10 cellular contexts compared by ENCODE assay signal in genomic region chr5:1931590-1932138, GRCh38. TPM values are rescaled to one million over a fixed set of nuclear protein-coding genes. Genes with fewer than 3 reads are reported as not detected.
DNase-seq lines count a peak whose midpoint lies in the region; ATAC-seq, FAIRE-seq and TF ChIP-seq lines count a peak whose summit lies in the region.
"Had no signal": no experiment of that assay in that cellular context is flagged by ENCODE, and none has a peak within 500 bp of the region (broad histone marks: within the 10 kb centered on the region; RNA-seq: fewer than 3 reads in every experiment).

No MANE protein-coding gene starts in this region.

- CTCF ChIA-PET in WTC11 (lab: Charles Lee), result interaction anchor here (0.7 to 1.0 kb wide), 2 partner anchors 80 to 168 kb away, joined by 3 to 4 read pairs; no protein-coding TSS in a partner anchor

- no peak for TF ChIP-seq POLR2A in H54 (IDR thresholded peaks at IDR 0.05; ENCODE audit: low read depth, low read length)

- FAIRE-seq in H54 (lab: Jason Lieb, UNC), result no peak

- H3K27ac Mint-ChIP-seq in WTC11 (no peak overlapping the region), nephron (no peak overlapping the region), type B pancreatic cell (no peak overlapping the region)

- peak overlapping the region in 9 of 10 donors; percentile 38 to 68 (median 59) for H3K4me3 ChIP-seq in heart right ventricle

- peak overlapping the region; percentile 70 for H3K4me3 Mint-ChIP-seq in WTC11
- peak overlapping the region; percentile 73 to 74 (median 74) for H3K4me3 Mint-ChIP-seq in nephron
- H3K4me3 Mint-ChIP-seq in type B pancreatic cell, result peak overlapping the region; percentile 74

- no peaks in the 10 kb centered on the region for H3K9me3 Mint-ChIP-seq in WTC11
- no peaks in the 10 kb centered on the region for H3K9me3 Mint-ChIP-seq in nephron
- H3K9me3 Mint-ChIP-seq in type B pancreatic cell, result no peaks in the 10 kb centered on the region

- H3K27me3 Mint-ChIP-seq in WTC11 (ENCODE audit: low read depth) (peaks cover 16% of the 10 kb centered on the region), nephron (ENCODE audit: low read depth) (peaks cover 28% of the 10 kb centered on the region), type B pancreatic cell (peaks cover 38% of the 10 kb centered on the region)

- no peaks in the 10 kb centered on the region for H3K9me3 ChIP-seq in heart right ventricle

- WGBS in heart right ventricle, 2 donors, result 4 to 5% methylated on average over 30 of the region's 30 CpGs

- TF ChIP-seq CTCF in WTC11 (IDR thresholded peaks at IDR 0.05) (no peak), heart right ventricle (IDR thresholded peaks at IDR 0.05) (no peak), nephron (IDR thresholded peaks at IDR 0.05; ENCODE audit: unreplicated experiment in 3 of 3) (no peak), type B pancreatic cell (conservative IDR thresholded peaks at IDR 0.05) (no peak)

- H3K36me3 Mint-ChIP-seq in WTC11 (no peaks in the 10 kb centered on the region), nephron (ENCODE audit: low read depth) (no peaks in the 10 kb centered on the region), type B pancreatic cell (no peaks in the 10 kb centered on the region)

- peak; percentile 73 for DNase-seq in WTC11 (ENCODE audit: low spot score)
- DNase-seq in heart right ventricle, result peak; percentile 37 to 64
- no peak for DNase-seq in type B pancreatic cell (ENCODE audit: extremely low spot score, unreplicated experiment)
- DNase-seq in H54 (ENCODE audit: insufficient read length, low spot score), result no peak
- no peak for DNase-seq in NCI-H748 (lab: John Stamatoyannopoulos, UW; ENCODE audit: unreplicated experiment)
- DNase-seq: central memory CD4-positive, alpha-beta T cell; NCI-H187 had no signal

- peaks cover 0 to 15% (median 0%) of the 10 kb centered on the region in 9 donors for H3K4me1 ChIP-seq in heart right ventricle

- POLR2A ChIA-PET in WTC11 (lab: Charles Lee), result no interaction called here

- peak; percentile 66 for ATAC-seq in WTC11
- ATAC-seq in heart right ventricle, result peak; percentile 75 to 93 (median 87)
- ATAC-seq in HG03097 (IDR thresholded peaks at IDR 0.05; ENCODE audit: low FRiP score, unreplicated experiment), result no peak

- peaks cover 0 to 7% (median 0%) of the 10 kb centered on the region in 9 donors for H3K36me3 ChIP-seq in heart right ventricle

- H3K27ac ChIP-seq in heart right ventricle, result peak overlapping the region; percentile 53 to 86 (median 84)

- H3K27me3 ChIP-seq in heart right ventricle, result peaks cover 0 to 43% (median 21%) of the 10 kb centered on the region in 7 donors

- intact Hi-C loops in heart right ventricle (cut with DNase I), result loop anchor here in 3 of 10 donors (1.0 to 5.0 kb wide), 3 partner anchors 39 to 129 kb away; partner anchors contain the start of gene NDUFS6 (in 1 of the 3)

- peaks cover 15% of the 10 kb centered on the region for H3K4me1 Mint-ChIP-seq in WTC11
- no peaks in the 10 kb centered on the region for H3K4me1 Mint-ChIP-seq in nephron
- no peaks in the 10 kb centered on the region for H3K4me1 Mint-ChIP-seq in type B pancreatic cell (ENCODE audit: unreplicated experiment)

TF ChIP-seq in WTC11, 78 proteins besides CTCF, POLR2A, EP300 and RAD21 (continues in another document):
- no peak for TF ChIP-seq NR2C2 (CRISPR knock-in tag; IDR thresholded peaks at IDR 0.05)
- TF ChIP-seq MYBL2 (CRISPR knock-in tag; IDR thresholded peaks at IDR 0.05), result 0 out of 2 replicates have a peak, but pooled peaks have one; percentile 49
- no peak for TF ChIP-seq ZNF219 (CRISPR knock-in tag; IDR thresholded peaks at IDR 0.05; ENCODE audit: borderline replicate concordance)
- 0 out of 2 replicates have a peak, but pooled peaks have one; percentile 27 for TF ChIP-seq FOXK1 (CRISPR knock-in tag; IDR thresholded peaks at IDR 0.05)
- TF ChIP-seq, protein P1, sequence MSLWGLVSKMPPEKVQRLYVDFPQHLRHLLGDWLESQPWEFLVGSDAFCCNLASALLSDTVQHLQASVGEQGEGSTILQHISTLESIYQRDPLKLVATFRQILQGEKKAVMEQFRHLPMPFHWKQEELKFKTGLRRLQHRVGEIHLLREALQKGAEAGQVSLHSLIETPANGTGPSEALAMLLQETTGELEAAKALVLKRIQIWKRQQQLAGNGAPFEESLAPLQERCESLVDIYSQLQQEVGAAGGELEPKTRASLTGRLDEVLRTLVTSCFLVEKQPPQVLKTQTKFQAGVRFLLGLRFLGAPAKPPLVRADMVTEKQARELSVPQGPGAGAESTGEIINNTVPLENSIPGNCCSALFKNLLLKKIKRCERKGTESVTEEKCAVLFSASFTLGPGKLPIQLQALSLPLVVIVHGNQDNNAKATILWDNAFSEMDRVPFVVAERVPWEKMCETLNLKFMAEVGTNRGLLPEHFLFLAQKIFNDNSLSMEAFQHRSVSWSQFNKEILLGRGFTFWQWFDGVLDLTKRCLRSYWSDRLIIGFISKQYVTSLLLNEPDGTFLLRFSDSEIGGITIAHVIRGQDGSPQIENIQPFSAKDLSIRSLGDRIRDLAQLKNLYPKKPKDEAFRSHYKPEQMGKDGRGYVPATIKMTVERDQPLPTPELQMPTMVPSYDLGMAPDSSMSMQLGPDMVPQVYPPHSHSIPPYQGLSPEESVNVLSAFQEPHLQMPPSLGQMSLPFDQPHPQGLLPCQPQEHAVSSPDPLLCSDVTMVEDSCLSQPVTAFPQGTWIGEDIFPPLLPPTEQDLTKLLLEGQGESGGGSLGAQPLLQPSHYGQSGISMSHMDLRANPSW (CRISPR knock-in tag; conservative IDR thresholded peaks at IDR 0.05; ENCODE audit: low read depth), result no peak
- TF ChIP-seq SP1 (CRISPR knock-in tag; conservative IDR thresholded peaks at IDR 0.05), result peak; percentile 68
- peak; percentile 89 for TF ChIP-seq ZNF423 (CRISPR knock-in tag; IDR thresholded peaks at IDR 0.05)
- TF ChIP-seq, protein P2, sequence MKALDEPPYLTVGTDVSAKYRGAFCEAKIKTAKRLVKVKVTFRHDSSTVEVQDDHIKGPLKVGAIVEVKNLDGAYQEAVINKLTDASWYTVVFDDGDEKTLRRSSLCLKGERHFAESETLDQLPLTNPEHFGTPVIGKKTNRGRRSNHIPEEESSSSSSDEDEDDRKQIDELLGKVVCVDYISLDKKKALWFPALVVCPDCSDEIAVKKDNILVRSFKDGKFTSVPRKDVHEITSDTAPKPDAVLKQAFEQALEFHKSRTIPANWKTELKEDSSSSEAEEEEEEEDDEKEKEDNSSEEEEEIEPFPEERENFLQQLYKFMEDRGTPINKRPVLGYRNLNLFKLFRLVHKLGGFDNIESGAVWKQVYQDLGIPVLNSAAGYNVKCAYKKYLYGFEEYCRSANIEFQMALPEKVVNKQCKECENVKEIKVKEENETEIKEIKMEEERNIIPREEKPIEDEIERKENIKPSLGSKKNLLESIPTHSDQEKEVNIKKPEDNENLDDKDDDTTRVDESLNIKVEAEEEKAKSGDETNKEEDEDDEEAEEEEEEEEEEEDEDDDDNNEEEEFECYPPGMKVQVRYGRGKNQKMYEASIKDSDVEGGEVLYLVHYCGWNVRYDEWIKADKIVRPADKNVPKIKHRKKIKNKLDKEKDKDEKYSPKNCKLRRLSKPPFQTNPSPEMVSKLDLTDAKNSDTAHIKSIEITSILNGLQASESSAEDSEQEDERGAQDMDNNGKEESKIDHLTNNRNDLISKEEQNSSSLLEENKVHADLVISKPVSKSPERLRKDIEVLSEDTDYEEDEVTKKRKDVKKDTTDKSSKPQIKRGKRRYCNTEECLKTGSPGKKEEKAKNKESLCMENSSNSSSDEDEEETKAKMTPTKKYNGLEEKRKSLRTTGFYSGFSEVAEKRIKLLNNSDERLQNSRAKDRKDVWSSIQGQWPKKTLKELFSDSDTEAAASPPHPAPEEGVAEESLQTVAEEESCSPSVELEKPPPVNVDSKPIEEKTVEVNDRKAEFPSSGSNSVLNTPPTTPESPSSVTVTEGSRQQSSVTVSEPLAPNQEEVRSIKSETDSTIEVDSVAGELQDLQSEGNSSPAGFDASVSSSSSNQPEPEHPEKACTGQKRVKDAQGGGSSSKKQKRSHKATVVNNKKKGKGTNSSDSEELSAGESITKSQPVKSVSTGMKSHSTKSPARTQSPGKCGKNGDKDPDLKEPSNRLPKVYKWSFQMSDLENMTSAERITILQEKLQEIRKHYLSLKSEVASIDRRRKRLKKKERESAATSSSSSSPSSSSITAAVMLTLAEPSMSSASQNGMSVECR (CRISPR knock-in tag; IDR thresholded peaks at IDR 0.05; ENCODE audit: borderline replicate concordance), result no peak
- TF ChIP-seq, protein P3, sequence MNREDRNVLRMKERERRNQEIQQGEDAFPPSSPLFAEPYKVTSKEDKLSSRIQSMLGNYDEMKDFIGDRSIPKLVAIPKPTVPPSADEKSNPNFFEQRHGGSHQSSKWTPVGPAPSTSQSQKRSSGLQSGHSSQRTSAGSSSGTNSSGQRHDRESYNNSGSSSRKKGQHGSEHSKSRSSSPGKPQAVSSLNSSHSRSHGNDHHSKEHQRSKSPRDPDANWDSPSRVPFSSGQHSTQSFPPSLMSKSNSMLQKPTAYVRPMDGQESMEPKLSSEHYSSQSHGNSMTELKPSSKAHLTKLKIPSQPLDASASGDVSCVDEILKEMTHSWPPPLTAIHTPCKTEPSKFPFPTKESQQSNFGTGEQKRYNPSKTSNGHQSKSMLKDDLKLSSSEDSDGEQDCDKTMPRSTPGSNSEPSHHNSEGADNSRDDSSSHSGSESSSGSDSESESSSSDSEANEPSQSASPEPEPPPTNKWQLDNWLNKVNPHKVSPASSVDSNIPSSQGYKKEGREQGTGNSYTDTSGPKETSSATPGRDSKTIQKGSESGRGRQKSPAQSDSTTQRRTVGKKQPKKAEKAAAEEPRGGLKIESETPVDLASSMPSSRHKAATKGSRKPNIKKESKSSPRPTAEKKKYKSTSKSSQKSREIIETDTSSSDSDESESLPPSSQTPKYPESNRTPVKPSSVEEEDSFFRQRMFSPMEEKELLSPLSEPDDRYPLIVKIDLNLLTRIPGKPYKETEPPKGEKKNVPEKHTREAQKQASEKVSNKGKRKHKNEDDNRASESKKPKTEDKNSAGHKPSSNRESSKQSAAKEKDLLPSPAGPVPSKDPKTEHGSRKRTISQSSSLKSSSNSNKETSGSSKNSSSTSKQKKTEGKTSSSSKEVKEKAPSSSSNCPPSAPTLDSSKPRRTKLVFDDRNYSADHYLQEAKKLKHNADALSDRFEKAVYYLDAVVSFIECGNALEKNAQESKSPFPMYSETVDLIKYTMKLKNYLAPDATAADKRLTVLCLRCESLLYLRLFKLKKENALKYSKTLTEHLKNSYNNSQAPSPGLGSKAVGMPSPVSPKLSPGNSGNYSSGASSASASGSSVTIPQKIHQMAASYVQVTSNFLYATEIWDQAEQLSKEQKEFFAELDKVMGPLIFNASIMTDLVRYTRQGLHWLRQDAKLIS (CRISPR knock-in tag; IDR thresholded peaks at IDR 0.05; ENCODE audit: borderline replicate concordance), result 0 out of 2 replicates have a peak, but pooled peaks have one; percentile 5
- no peak for TF ChIP-seq GTF2I (CRISPR knock-in tag; conservative IDR thresholded peaks at IDR 0.05)
- no peak for TF ChIP-seq SMAD3 (CRISPR knock-in tag; IDR thresholded peaks at IDR 0.05; ENCODE audit: borderline replicate concordance)

RNA-seq across cellular contexts. Expression of gene IRX4, which starts 48.9 kb away (rescaled TPM):
- 7.0 to 9.0 TPM (median 7.6 TPM) in 3 replicates for total RNA-seq in WTC11 (2021)
- 10 to 100 TPM in 8 of 10 donors, 1 to 10 TPM in 2; 9.7 to 19.1 (median 11.7) TPM for total RNA-seq in heart right ventricle
- 10 to 100 TPM in 1 of 2 donors, 1 to 10 TPM in 1; 6.1 to 10.2 TPM for polyA plus RNA-seq in heart right ventricle
- total RNA-seq in type B pancreatic cell (ENCODE audit: low replicate concordance), result 1.6 and 6.0 TPM in 2 replicates
- total RNA-seq: liver had no signal
- polyA plus RNA-seq: liver had no signal

Comparison
In these comparisons a context has a peak if more than half of its experiments do, and no peak if none do; other contexts are left out.
1. DNase-seq: peak in WTC11 (single experiment) and heart right ventricle (2 of 2); none in type B pancreatic cell (single experiment), H54 (single experiment) and NCI-H748 (single experiment).
2. Peak in every context shown above with its lines, with median percentiles within 50 percentile points of each other: H3K4me3 Mint-ChIP-seq.